9 cellular contexts compared by ENCODE assay signal in the genomic region with DNA sequence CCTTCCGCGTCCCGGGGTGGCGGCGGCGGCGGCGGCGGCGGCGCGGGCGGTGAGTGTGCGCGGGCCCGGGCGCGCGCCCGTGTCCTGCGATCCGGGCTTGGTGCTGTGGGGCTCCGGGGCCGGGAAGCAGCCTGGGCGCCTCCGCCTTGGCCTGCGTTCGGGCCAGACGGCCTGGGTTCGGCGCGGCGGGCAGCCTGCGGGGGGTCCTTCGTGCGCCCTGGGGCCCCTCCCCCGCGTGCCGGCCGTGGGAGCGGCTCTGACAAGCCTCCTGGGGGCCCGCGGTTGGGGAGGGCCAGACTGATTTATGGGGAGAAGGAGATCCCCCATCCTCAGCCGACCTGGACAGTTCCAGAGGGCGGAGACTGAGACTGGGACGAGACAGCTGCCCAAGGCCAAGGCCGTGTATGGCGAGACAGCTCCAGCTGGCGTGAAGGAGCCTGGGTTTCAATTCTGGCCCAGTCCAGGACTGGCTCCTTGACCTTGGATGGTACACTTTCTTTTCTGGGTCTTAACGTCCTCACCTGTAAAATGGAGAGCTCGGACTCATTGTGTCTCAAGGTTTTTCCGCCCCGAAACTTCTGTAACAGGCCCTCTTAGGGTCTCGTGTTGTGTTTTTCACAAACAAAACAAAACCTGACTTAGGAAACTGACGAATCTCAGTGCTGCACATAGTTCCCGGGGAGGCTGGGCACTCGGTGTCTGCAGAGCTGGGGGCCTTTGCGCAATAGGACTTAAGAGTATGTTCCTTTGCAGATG. TPM values are rescaled to one million over a fixed set of nuclear protein-coding genes. Genes with fewer than 3 reads are reported as not detected.
DNase-seq lines count a peak whose midpoint lies in the region; ATAC-seq and TF ChIP-seq lines count a peak whose summit lies in the region.
"Had no signal": no experiment of that assay in that cellular context is flagged by ENCODE, and none has a peak within 500 bp of the region (broad histone marks: within the 10 kb centered on the region; RNA-seq: fewer than 3 reads in every experiment).

No MANE protein-coding gene starts in this region.

- no peaks in the 10 kb centered on the region for H3K9me3 Mint-ChIP-seq in CD8-positive, alpha-beta memory T cell
- no peaks in the 10 kb centered on the region for H3K9me3 Mint-ChIP-seq in activated naive CD8-positive, alpha-beta T cell treated with anti-CD3 and anti-CD28 coated beads, Interleukin-2, amount 50 U/mL, for 24 hours

- POLR2A ChIA-PET in CD8-positive, alpha-beta memory T cell (lab: Charles Lee) = interaction anchor here (1.2 to 2.8 kb wide), 3 partner anchors 19 to 24 kb away, joined by 3 to 33 read pairs (median 22); a partner anchor contains a TSS
- POLR2A ChIA-PET in Panc1 (lab: Charles Lee) = interaction anchor here (0.6 kb wide), 1 partner anchor 24 kb away, joined by 3 read pairs; a partner anchor contains a TSS

- in situ Hi-C loops in Panc1 (cut with HindIII; ENCODE audit: low pct_unique_long_range_greater_than_20kb, low sequenced_read_pairs) = no loop called here

- H3K4me1 Mint-ChIP-seq in CD8-positive, alpha-beta memory T cell = peaks cover 35 to 51% (median 36%) of the 10 kb centered on the region in 3 donors
- H3K4me1 Mint-ChIP-seq in activated naive CD8-positive, alpha-beta T cell treated with anti-CD3 and anti-CD28 coated beads, Interleukin-2, amount 50 U/mL, for 24 hours = peaks cover 67% of the 10 kb centered on the region

- peak overlapping the region; percentile 98 for H3K4me3 ChIP-seq in CD8-positive, alpha-beta memory T cell (ENCODE audit: low read length)
- H3K4me3 ChIP-seq in Panc1 (ENCODE audit: low read depth in 2 of 2, low read length in 2 of 2) = peak overlapping the region; percentile 49 to 82

- H3K9me3 ChIP-seq in CD8-positive, alpha-beta memory T cell (ENCODE audit: low read length) = no peaks in the 10 kb centered on the region
- no peaks in the 10 kb centered on the region for H3K9me3 ChIP-seq in Panc1 (ENCODE audit: control insufficient read depth, insufficient read depth, low read depth, low read length)

- H3K36me3 ChIP-seq in CD8-positive, alpha-beta memory T cell (ENCODE audit: insufficient read depth, low read length) = no peaks in the 10 kb centered on the region
- no peaks in the 10 kb centered on the region for H3K36me3 ChIP-seq in Panc1 (ENCODE audit: control insufficient read depth, insufficient read depth, low read length)

- peak in 1 of 5 donors; percentile 66 for DNase-seq in CD8-positive, alpha-beta memory T cell
- no peak for DNase-seq in Panc1 (ENCODE audit: low read depth, low spot score)
- peak; percentile 53 for DNase-seq in activated naive CD8-positive, alpha-beta T cell treated with anti-CD3 and anti-CD28 coated beads, Interleukin-2, amount 50 U/mL, for 24 hours
- DNase-seq in left cardiac atrium = peak; percentile 62
- DNase-seq in pons (ENCODE audit: low spot score) = peak; percentile 50
- no peak for DNase-seq in NCI-H128 (lab: John Stamatoyannopoulos, UW; ENCODE audit: unreplicated experiment)

- H3K36me3 Mint-ChIP-seq in CD8-positive, alpha-beta memory T cell = peaks cover 0 to 5% (median 2%) of the 10 kb centered on the region in 3 donors
- peaks cover 21% of the 10 kb centered on the region for H3K36me3 Mint-ChIP-seq in activated naive CD8-positive, alpha-beta T cell treated with anti-CD3 and anti-CD28 coated beads, Interleukin-2, amount 50 U/mL, for 24 hours (ENCODE audit: low read depth)

- peak overlapping the region; percentile 83 to 93 (median 93) for H3K4me3 Mint-ChIP-seq in CD8-positive, alpha-beta memory T cell
- peak overlapping the region; percentile 89 for H3K4me3 Mint-ChIP-seq in activated naive CD8-positive, alpha-beta T cell treated with anti-CD3 and anti-CD28 coated beads, Interleukin-2, amount 50 U/mL, for 24 hours

- peaks cover 28% of the 10 kb centered on the region for H3K4me1 ChIP-seq in CD8-positive, alpha-beta memory T cell (ENCODE audit: insufficient read depth, low read length)
- H3K4me1 ChIP-seq in Panc1 (ENCODE audit: control insufficient read depth, insufficient read depth, low read length) = peaks cover 12% of the 10 kb centered on the region

- TF ChIP-seq CTCF in Panc1 (IDR thresholded peaks at IDR 0.05) = no peak

- H3K27me3 ChIP-seq in CD8-positive, alpha-beta memory T cell (ENCODE audit: insufficient read depth, low read length, poor library complexity, severe bottlenecking) = no peaks in the 10 kb centered on the region
- H3K27me3 ChIP-seq in Panc1 (ENCODE audit: control insufficient read depth, insufficient read depth, low read length) = no peaks in the 10 kb centered on the region

- peak overlapping the region; percentile 61 for H3K27ac ChIP-seq in CD8-positive, alpha-beta memory T cell (ENCODE audit: low read depth, low read length)
- peak overlapping the region; percentile 73 for H3K27ac ChIP-seq in Panc1 (ENCODE audit: low read length)

- intact Hi-C loops in Panc1 (cut with micrococcal nuclease; ENCODE audit: unreplicated experiment) = no loop called here
- intact Hi-C loops in left cardiac atrium (cut with DNase I) = loop anchor here in 1 of 2 donors (10.0 kb wide), 1 partner anchor 117 kb away; no protein-coding TSS in a partner anchor

- BruUV-seq in Panc1 (replicated peaks; lab: Mats Ljungman, UMichigan) = no TSS peak

- H3K27me3 Mint-ChIP-seq in CD8-positive, alpha-beta memory T cell = peaks cover 0 to 4% of the 10 kb centered on the region in 2 donors
- H3K27me3 Mint-ChIP-seq in activated naive CD8-positive, alpha-beta T cell treated with anti-CD3 and anti-CD28 coated beads, Interleukin-2, amount 50 U/mL, for 24 hours = no peaks in the 10 kb centered on the region

- CTCF ChIA-PET in CD8-positive, alpha-beta memory T cell (lab: Charles Lee) = interaction anchor here (0.7 to 3.1 kb wide), 7 partner anchors 14 to 108 kb away, joined by 3 to 29 read pairs (median 5); a partner anchor contains a TSS
- CTCF ChIA-PET in Panc1 (lab: Charles Lee) = interaction anchor here (1.0 kb wide), 1 partner anchor 41 kb away, joined by 3 read pairs; no protein-coding TSS in a partner anchor

- H3K27ac Mint-ChIP-seq in CD8-positive, alpha-beta memory T cell = peak overlapping the region; percentile 68 to 95 (median 92)
- peak overlapping the region; percentile 89 for H3K27ac Mint-ChIP-seq in activated naive CD8-positive, alpha-beta T cell treated with anti-CD3 and anti-CD28 coated beads, Interleukin-2, amount 50 U/mL, for 24 hours

- ATAC-seq in GM19351 (IDR thresholded peaks at IDR 0.05; ENCODE audit: unreplicated experiment) (peak; percentile 34), HG03442 (IDR thresholded peaks at IDR 0.05; ENCODE audit: unreplicated experiment) (peak; percentile 36), Panc1 (peak; percentile 89), left cardiac atrium (peak; percentile 75 to 88)
- peak; percentile 60 for ATAC-seq in activated naive CD8-positive, alpha-beta T cell treated with anti-CD3 and anti-CD28 coated beads, Interleukin-2, amount 50 U/mL, for 24 hours

RNA-seq across cellular contexts. Expression of a gene that starts 0.6 kb away (rescaled TPM):
- 10 to 100 TPM; 20.2 to 21.1 TPM for total RNA-seq in CD8-positive, alpha-beta memory T cell
- 9.7 TPM for polyA plus RNA-seq in CD8-positive, alpha-beta memory T cell
- total RNA-seq in Panc1 (2021; ENCODE audit: unreplicated experiment) (9.0 TPM), left cardiac atrium (1 to 10 TPM; 5.6 to 6.6 TPM)
- 5.0 TPM for polyA plus RNA-seq in Panc1 (2012; ENCODE audit: insufficient read length)

RNA-seq across cellular contexts. Expression of a gene that starts 24.1 kb away (rescaled TPM):
- 10 to 100 TPM; 48.2 to 49.0 TPM for total RNA-seq in CD8-positive, alpha-beta memory T cell
- polyA plus RNA-seq in CD8-positive, alpha-beta memory T cell = 278 TPM
- total RNA-seq in Panc1 (2021; ENCODE audit: unreplicated experiment) (71.8 TPM), left cardiac atrium (10 to 100 TPM; 71.5 to 92.9 TPM)
- polyA plus RNA-seq in Panc1 (2012; ENCODE audit: insufficient read length) = 73.0 TPM

RNA-seq across cellular contexts. Expression of a gene that starts 45.9 kb away (rescaled TPM):
- not detected for total RNA-seq in CD8-positive, alpha-beta memory T cell
- not detected for polyA plus RNA-seq in CD8-positive, alpha-beta memory T cell
- total RNA-seq in Panc1 (2021; ENCODE audit: unreplicated experiment) = not detected
- not detected for polyA plus RNA-seq in Panc1 (2012; ENCODE audit: insufficient read length)
- not detected for total RNA-seq in left cardiac atrium
- total RNA-seq: dermis microvascular lymphatic vessel endothelial cell had no signal

Comparison
In these comparisons a context has a peak if more than half of its experiments do, and no peak if none do; other contexts are left out.
1. DNase-seq: peak in activated naive CD8-positive, alpha-beta T cell treated with anti-CD3 and anti-CD28 coated beads, Interleukin-2, amount 50 U/mL, for 24 hours (single experiment), left cardiac atrium (single experiment) and pons (single experiment); none in Panc1 (single experiment) and NCI-H128 (single experiment).
2. ATAC-seq: peak in every context shown above with its lines; median percentile 89 in Panc1; 82 in left cardiac atrium; 60 in activated naive CD8-positive, alpha-beta T cell treated with anti-CD3 and anti-CD28 coated beads, Interleukin-2, amount 50 U/mL, for 24 hours; 36 in HG03442; 34 in GM19351.